ENCODE assay signal across 5 cellular contexts in the genomic region with DNA sequence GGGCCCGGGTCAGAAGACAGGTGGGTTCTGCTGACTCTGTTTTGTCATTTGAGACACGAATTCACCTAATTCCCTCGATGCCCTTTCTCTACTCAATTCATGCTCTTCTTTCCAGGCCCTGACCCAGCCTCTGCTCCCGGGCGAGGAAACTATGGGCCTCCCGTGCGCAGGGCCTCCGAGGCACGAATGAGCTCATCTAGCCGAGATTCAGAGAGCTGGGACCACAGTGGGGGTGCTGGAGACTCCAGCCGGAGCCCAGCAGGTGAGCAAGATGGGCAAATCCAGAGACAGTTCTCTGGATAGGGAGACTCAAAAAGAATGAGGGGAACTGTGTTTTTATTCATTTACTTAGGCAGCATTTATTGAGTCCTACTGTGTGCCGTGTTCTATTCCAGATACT. TPM values are rescaled to one million over a fixed set of nuclear protein-coding genes. Genes with fewer than 3 reads are reported as not detected.
"Had no signal": no experiment of that assay in that cellular context is flagged by ENCODE, and none has a peak within 500 bp of the region (broad histone marks: within the 10 kb centered on the region; RNA-seq: fewer than 3 reads in every experiment).

No MANE protein-coding gene starts in this region.

- H3K36me3 ChIP-seq: HAP-1 had no signal

- ATAC-seq: GM23338, HCT116, HepG2 had no signal

- H3K4me3 ChIP-seq: GM23338, HAP-1 had no signal

RNA-seq across cellular contexts. Expression of a gene that starts 37.0 kb away (rescaled TPM):
- total RNA-seq: GM23338, H1 had no signal
